In the genomic region with DNA sequence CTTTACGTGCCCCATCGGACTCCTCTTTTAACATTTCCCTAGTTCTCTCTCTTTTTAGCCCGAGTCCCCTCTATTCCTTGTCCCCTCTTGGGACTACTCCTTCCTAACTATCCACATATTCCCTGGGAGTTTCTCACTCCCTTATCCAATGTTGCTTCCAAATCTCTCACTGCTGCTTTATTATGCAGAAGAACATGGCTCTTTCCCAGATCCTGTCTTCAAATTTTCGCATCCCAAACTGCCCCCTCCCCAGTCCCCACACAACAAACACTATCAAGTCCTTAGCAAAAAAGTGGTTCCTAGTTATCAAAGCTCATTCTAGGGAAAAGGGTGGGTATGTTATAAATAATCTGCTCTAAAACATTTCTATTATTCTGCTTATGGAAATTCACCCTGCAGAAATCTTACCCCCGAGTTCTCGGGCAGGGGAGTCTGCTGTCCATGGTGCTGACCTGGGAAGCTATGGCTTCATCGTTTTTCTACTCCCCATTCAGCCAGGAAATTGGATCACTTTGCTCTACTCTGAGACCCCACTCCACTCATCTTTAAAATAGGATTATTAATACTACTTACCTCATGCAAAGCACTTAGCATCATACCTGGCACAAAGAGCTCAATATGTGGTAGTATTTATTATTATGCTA, we compare ENCODE assay signal across 1 cellular context.
TF ChIP-seq lines count a peak whose summit lies in the region.

No MANE protein-coding gene starts in this region.

TF ChIP-seq in HepG2, 621 proteins besides CTCF, POLR2A, EP300 and RAD21 (continued from another document and continues in another):
- TF ChIP-seq, protein P1, sequence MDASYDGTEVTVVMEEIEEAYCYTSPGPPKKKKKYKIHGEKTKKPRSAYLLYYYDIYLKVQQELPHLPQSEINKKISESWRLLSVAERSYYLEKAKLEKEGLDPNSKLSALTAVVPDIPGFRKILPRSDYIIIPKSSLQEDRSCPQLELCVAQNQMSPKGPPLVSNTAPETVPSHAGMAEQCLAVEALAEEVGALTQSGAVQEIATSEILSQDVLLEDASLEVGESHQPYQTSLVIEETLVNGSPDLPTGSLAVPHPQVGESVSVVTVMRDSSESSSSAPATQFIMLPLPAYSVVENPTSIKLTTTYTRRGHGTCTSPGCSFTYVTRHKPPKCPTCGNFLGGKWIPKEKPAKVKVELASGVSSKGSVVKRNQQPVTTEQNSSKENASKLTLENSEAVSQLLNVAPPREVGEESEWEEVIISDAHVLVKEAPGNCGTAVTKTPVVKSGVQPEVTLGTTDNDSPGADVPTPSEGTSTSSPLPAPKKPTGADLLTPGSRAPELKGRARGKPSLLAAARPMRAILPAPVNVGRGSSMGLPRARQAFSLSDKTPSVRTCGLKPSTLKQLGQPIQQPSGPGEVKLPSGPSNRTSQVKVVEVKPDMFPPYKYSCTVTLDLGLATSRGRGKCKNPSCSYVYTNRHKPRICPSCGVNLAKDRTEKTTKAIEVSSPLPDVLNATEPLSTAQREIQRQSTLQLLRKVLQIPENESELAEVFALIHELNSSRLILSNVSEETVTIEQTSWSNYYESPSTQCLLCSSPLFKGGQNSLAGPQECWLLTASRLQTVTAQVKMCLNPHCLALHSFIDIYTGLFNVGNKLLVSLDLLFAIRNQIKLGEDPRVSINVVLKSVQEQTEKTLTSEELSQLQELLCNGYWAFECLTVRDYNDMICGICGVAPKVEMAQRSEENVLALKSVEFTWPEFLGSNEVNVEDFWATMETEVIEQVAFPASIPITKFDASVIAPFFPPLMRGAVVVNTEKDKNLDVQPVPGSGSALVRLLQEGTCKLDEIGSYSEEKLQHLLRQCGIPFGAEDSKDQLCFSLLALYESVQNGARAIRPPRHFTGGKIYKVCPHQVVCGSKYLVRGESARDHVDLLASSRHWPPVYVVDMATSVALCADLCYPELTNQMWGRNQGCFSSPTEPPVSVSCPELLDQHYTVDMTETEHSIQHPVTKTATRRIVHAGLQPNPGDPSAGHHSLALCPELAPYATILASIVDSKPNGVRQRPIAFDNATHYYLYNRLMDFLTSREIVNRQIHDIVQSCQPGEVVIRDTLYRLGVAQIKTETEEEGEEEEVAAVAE (CRISPR knock-in tag; IDR thresholded peaks at IDR 0.05; ENCODE audit: borderline replicate concordance) = peak; percentile 87
- no peak for TF ChIP-seq ZFX (CRISPR knock-in tag; IDR thresholded peaks at IDR 0.05; ENCODE audit: low read depth)
- peak; percentile 40; the same call in 1 of the 2 replicates for TF ChIP-seq HMG20B (CRISPR knock-in tag; conservative IDR thresholded peaks at IDR 0.05)
- no peak for TF ChIP-seq POLR2G (IDR thresholded peaks at IDR 0.05; ENCODE audit: low read depth, low read length)
- TF ChIP-seq ZC3H13 (CRISPR knock-in tag; IDR thresholded peaks at IDR 0.05) = no peak
- no peak for TF ChIP-seq ARNT (IDR thresholded peaks at IDR 0.05)
- TF ChIP-seq MED8 (CRISPR knock-in tag; IDR thresholded peaks at IDR 0.05; ENCODE audit: insufficient replicate concordance) = no peak
- TF ChIP-seq, protein P2, sequence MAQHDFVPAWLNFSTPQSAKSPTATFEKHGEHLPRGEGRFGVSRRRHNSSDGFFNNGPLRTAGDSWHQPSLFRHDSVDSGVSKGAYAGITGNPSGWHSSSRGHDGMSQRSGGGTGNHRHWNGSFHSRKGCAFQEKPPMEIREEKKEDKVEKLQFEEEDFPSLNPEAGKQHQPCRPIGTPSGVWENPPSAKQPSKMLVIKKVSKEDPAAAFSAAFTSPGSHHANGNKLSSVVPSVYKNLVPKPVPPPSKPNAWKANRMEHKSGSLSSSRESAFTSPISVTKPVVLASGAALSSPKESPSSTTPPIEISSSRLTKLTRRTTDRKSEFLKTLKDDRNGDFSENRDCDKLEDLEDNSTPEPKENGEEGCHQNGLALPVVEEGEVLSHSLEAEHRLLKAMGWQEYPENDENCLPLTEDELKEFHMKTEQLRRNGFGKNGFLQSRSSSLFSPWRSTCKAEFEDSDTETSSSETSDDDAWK (CRISPR knock-in tag; IDR thresholded peaks at IDR 0.05) = no peak
- 0 out of 2 replicates have a peak, but pooled peaks have one; percentile 45 for TF ChIP-seq MED1 (CRISPR knock-in tag; IDR thresholded peaks at IDR 0.05)
- TF ChIP-seq, protein P3, sequence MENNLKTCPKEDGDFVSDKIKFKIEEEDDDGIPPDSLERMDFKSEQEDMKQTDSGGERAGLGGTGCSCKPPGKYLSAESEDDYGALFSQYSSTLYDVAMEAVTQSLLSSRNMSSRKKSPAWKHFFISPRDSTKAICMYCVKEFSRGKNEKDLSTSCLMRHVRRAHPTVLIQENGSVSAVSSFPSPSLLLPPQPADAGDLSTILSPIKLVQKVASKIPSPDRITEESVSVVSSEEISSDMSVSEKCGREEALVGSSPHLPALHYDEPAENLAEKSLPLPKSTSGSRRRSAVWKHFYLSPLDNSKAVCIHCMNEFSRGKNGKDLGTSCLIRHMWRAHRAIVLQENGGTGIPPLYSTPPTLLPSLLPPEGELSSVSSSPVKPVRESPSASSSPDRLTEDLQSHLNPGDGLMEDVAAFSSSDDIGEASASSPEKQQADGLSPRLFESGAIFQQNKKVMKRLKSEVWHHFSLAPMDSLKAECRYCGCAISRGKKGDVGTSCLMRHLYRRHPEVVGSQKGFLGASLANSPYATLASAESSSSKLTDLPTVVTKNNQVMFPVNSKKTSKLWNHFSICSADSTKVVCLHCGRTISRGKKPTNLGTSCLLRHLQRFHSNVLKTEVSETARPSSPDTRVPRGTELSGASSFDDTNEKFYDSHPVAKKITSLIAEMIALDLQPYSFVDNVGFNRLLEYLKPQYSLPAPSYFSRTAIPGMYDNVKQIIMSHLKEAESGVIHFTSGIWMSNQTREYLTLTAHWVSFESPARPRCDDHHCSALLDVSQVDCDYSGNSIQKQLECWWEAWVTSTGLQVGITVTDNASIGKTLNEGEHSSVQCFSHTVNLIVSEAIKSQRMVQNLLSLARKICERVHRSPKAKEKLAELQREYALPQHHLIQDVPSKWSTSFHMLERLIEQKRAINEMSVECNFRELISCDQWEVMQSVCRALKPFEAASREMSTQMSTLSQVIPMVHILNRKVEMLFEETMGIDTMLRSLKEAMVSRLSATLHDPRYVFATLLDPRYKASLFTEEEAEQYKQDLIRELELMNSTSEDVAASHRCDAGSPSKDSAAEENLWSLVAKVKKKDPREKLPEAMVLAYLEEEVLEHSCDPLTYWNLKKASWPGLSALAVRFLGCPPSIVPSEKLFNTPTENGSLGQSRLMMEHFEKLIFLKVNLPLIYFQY (CRISPR knock-in tag; IDR thresholded peaks at IDR 0.05; ENCODE audit: borderline replicate concordance) = peak; percentile 77; the same call in 1 of the 2 replicates
- peak; percentile 27; the same call in 1 of the 2 replicates for TF ChIP-seq ZFP90 (CRISPR knock-in tag; IDR thresholded peaks at IDR 0.05; ENCODE audit: borderline replicate concordance)
- TF ChIP-seq THYN1 (CRISPR knock-in tag; IDR thresholded peaks at IDR 0.05; ENCODE audit: borderline replicate concordance, low read depth) = no peak
- no peak for TF ChIP-seq ZNF652 (CRISPR knock-in tag; IDR thresholded peaks at IDR 0.05; ENCODE audit: borderline replicate concordance, low read depth)
- TF ChIP-seq MTA1 (CRISPR knock-in tag; IDR thresholded peaks at IDR 0.05; ENCODE audit: borderline replicate concordance) = no peak
- TF ChIP-seq ZMYM4 (CRISPR knock-in tag; IDR thresholded peaks at IDR 0.05) = no peak
- TF ChIP-seq SRF (IDR thresholded peaks at IDR 0.05; ENCODE audit: low read depth, low read length) = no peak
- TF ChIP-seq FOXP1 (IDR thresholded peaks at IDR 0.05) = no peak
- TF ChIP-seq FOXP1 (CRISPR knock-in tag; IDR thresholded peaks at IDR 0.05) = no peak
- TF ChIP-seq, protein P4, sequence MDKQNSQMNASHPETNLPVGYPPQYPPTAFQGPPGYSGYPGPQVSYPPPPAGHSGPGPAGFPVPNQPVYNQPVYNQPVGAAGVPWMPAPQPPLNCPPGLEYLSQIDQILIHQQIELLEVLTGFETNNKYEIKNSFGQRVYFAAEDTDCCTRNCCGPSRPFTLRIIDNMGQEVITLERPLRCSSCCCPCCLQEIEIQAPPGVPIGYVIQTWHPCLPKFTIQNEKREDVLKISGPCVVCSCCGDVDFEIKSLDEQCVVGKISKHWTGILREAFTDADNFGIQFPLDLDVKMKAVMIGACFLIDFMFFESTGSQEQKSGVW (CRISPR knock-in tag; IDR thresholded peaks at IDR 0.05; ENCODE audit: borderline replicate concordance) = no peak
- TF ChIP-seq FOXK1 (CRISPR knock-in tag; IDR thresholded peaks at IDR 0.05; ENCODE audit: borderline replicate concordance, low read depth) = peak; percentile 33; the same call in 1 of the 2 replicates
- no peak for TF ChIP-seq ZNF292 (CRISPR knock-in tag; IDR thresholded peaks at IDR 0.05; ENCODE audit: borderline replicate concordance, low read depth)
- TF ChIP-seq, protein P5, sequence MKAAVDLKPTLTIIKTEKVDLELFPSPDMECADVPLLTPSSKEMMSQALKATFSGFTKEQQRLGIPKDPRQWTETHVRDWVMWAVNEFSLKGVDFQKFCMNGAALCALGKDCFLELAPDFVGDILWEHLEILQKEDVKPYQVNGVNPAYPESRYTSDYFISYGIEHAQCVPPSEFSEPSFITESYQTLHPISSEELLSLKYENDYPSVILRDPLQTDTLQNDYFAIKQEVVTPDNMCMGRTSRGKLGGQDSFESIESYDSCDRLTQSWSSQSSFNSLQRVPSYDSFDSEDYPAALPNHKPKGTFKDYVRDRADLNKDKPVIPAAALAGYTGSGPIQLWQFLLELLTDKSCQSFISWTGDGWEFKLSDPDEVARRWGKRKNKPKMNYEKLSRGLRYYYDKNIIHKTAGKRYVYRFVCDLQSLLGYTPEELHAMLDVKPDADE (CRISPR knock-in tag; IDR thresholded peaks at IDR 0.05) = no peak
- TF ChIP-seq ZNF460 (CRISPR knock-in tag; IDR thresholded peaks at IDR 0.05; ENCODE audit: borderline replicate concordance) = no peak
- no peak for TF ChIP-seq ONECUT2 (CRISPR knock-in tag; IDR thresholded peaks at IDR 0.05)
- no peak for TF ChIP-seq PRMT3 (CRISPR knock-in tag; IDR thresholded peaks at IDR 0.05; ENCODE audit: borderline replicate concordance, low read depth)
- no peak for TF ChIP-seq TCF7 (IDR thresholded peaks at IDR 0.05; ENCODE audit: low read depth)
- TF ChIP-seq KLF12 (CRISPR knock-in tag; IDR thresholded peaks at IDR 0.05; ENCODE audit: borderline replicate concordance) = no peak
- TF ChIP-seq, protein P6, sequence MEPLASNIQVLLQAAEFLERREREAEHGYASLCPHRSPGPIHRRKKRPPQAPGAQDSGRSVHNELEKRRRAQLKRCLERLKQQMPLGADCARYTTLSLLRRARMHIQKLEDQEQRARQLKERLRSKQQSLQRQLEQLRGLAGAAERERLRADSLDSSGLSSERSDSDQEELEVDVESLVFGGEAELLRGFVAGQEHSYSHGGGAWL (CRISPR knock-in tag; IDR thresholded peaks at IDR 0.05) = 0 out of 2 replicates have a peak, but pooled peaks have one; percentile 29
- TF ChIP-seq PHF21A (CRISPR knock-in tag; IDR thresholded peaks at IDR 0.05) = no peak
- TF ChIP-seq, protein P7, sequence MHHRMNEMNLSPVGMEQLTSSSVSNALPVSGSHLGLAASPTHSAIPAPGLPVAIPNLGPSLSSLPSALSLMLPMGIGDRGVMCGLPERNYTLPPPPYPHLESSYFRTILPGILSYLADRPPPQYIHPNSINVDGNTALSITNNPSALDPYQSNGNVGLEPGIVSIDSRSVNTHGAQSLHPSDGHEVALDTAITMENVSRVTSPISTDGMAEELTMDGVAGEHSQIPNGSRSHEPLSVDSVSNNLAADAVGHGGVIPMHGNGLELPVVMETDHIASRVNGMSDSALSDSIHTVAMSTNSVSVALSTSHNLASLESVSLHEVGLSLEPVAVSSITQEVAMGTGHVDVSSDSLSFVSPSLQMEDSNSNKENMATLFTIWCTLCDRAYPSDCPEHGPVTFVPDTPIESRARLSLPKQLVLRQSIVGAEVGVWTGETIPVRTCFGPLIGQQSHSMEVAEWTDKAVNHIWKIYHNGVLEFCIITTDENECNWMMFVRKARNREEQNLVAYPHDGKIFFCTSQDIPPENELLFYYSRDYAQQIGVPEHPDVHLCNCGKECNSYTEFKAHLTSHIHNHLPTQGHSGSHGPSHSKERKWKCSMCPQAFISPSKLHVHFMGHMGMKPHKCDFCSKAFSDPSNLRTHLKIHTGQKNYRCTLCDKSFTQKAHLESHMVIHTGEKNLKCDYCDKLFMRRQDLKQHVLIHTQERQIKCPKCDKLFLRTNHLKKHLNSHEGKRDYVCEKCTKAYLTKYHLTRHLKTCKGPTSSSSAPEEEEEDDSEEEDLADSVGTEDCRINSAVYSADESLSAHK (CRISPR knock-in tag; IDR thresholded peaks at IDR 0.05; ENCODE audit: borderline replicate concordance) = 0 out of 2 replicates have a peak, but pooled peaks have one; percentile 69
- TF ChIP-seq, protein P8, sequence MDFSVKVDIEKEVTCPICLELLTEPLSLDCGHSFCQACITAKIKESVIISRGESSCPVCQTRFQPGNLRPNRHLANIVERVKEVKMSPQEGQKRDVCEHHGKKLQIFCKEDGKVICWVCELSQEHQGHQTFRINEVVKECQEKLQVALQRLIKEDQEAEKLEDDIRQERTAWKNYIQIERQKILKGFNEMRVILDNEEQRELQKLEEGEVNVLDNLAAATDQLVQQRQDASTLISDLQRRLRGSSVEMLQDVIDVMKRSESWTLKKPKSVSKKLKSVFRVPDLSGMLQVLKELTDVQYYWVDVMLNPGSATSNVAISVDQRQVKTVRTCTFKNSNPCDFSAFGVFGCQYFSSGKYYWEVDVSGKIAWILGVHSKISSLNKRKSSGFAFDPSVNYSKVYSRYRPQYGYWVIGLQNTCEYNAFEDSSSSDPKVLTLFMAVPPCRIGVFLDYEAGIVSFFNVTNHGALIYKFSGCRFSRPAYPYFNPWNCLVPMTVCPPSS (IDR thresholded peaks at IDR 0.05) = no peak
- TF ChIP-seq, protein P9, sequence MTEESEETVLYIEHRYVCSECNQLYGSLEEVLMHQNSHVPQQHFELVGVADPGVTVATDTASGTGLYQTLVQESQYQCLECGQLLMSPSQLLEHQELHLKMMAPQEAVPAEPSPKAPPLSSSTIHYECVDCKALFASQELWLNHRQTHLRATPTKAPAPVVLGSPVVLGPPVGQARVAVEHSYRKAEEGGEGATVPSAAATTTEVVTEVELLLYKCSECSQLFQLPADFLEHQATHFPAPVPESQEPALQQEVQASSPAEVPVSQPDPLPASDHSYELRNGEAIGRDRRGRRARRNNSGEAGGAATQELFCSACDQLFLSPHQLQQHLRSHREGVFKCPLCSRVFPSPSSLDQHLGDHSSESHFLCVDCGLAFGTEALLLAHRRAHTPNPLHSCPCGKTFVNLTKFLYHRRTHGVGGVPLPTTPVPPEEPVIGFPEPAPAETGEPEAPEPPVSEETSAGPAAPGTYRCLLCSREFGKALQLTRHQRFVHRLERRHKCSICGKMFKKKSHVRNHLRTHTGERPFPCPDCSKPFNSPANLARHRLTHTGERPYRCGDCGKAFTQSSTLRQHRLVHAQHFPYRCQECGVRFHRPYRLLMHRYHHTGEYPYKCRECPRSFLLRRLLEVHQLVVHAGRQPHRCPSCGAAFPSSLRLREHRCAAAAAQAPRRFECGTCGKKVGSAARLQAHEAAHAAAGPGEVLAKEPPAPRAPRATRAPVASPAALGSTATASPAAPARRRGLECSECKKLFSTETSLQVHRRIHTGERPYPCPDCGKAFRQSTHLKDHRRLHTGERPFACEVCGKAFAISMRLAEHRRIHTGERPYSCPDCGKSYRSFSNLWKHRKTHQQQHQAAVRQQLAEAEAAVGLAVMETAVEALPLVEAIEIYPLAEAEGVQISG (CRISPR knock-in tag; IDR thresholded peaks at IDR 0.05) = 0 out of 2 replicates have a peak, but pooled peaks have one; percentile 41
- no peak for TF ChIP-seq ZNF747 (CRISPR knock-in tag; IDR thresholded peaks at IDR 0.05; ENCODE audit: borderline replicate concordance)
- TF ChIP-seq, protein P10, sequence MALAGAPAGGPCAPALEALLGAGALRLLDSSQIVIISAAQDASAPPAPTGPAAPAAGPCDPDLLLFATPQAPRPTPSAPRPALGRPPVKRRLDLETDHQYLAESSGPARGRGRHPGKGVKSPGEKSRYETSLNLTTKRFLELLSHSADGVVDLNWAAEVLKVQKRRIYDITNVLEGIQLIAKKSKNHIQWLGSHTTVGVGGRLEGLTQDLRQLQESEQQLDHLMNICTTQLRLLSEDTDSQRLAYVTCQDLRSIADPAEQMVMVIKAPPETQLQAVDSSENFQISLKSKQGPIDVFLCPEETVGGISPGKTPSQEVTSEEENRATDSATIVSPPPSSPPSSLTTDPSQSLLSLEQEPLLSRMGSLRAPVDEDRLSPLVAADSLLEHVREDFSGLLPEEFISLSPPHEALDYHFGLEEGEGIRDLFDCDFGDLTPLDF (CRISPR knock-in tag; IDR thresholded peaks at IDR 0.05) = peak; percentile 48; the same call in 1 of the 2 replicates
